ENCODE assay signal across 1 cellular context in the genomic region with DNA sequence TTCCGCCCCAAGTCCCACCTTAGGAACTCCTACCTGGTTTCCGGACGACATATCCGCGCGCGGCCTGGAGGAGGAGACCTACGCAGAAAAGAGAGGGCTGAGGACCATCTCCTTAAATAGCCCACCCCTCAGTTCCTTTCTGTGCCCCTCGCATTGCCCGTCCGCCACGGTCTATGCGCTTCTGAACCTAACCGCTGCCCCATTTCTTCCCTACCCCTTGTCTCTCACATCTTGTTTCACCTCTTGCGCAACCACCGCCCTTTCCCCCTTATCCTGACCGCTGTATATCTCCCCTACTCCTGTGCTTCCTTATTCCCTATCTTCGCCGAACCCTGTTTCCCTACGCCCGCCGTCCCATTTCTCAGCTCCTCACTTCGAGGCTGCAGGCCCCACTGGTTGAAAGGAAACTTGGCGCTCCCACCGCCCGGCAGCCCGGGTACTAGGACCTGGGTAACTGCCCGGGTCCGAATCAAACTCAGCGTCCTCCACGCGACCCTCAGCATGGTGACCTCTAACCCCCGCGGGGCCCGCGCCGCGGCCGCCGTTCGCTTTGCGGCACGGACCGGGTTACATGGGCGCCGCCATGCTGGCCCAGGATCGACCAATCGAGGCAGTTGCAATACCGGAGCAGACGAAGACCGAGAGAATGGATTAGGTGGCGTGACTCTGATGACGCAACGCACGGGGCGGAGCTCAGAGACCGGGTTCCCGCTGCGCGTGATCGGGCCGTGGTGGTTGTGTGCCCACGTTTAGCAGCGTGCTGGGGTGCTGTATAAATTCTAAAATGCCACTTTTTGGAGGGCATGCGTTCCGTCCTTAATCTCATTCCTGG.
TF ChIP-seq lines count a peak whose summit lies in the region.

A gene (minus strand): TSS at position 612 of the 832 bp plus-strand sequence. CDS start 109 bp downstream, at position 503.

TF ChIP-seq in K562, 482 proteins besides CTCF, POLR2A, EP300 and RAD21 (continued from another document and continues in another):
- TF ChIP-seq, protein P1, sequence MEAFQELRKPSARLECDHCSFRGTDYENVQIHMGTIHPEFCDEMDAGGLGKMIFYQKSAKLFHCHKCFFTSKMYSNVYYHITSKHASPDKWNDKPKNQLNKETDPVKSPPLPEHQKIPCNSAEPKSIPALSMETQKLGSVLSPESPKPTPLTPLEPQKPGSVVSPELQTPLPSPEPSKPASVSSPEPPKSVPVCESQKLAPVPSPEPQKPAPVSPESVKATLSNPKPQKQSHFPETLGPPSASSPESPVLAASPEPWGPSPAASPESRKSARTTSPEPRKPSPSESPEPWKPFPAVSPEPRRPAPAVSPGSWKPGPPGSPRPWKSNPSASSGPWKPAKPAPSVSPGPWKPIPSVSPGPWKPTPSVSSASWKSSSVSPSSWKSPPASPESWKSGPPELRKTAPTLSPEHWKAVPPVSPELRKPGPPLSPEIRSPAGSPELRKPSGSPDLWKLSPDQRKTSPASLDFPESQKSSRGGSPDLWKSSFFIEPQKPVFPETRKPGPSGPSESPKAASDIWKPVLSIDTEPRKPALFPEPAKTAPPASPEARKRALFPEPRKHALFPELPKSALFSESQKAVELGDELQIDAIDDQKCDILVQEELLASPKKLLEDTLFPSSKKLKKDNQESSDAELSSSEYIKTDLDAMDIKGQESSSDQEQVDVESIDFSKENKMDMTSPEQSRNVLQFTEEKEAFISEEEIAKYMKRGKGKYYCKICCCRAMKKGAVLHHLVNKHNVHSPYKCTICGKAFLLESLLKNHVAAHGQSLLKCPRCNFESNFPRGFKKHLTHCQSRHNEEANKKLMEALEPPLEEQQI (IDR thresholded peaks at IDR 0.05), result no peak; the same call in 1 of the 2 replicates
- TF ChIP-seq, protein P2, sequence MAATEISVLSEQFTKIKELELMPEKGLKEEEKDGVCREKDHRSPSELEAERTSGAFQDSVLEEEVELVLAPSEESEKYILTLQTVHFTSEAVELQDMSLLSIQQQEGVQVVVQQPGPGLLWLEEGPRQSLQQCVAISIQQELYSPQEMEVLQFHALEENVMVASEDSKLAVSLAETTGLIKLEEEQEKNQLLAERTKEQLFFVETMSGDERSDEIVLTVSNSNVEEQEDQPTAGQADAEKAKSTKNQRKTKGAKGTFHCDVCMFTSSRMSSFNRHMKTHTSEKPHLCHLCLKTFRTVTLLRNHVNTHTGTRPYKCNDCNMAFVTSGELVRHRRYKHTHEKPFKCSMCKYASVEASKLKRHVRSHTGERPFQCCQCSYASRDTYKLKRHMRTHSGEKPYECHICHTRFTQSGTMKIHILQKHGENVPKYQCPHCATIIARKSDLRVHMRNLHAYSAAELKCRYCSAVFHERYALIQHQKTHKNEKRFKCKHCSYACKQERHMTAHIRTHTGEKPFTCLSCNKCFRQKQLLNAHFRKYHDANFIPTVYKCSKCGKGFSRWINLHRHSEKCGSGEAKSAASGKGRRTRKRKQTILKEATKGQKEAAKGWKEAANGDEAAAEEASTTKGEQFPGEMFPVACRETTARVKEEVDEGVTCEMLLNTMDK (IDR thresholded peaks at IDR 0.05; ENCODE audit: borderline replicate concordance, insufficient read depth, low read depth, low read length, poor library complexity, severe bottlenecking), result no peak
- TF ChIP-seq CHD2 (IDR thresholded peaks at IDR 0.05; ENCODE audit: low read depth, low read length), result peak; percentile 44; the same call in 1 of the 2 replicates
- TF ChIP-seq, protein P3, sequence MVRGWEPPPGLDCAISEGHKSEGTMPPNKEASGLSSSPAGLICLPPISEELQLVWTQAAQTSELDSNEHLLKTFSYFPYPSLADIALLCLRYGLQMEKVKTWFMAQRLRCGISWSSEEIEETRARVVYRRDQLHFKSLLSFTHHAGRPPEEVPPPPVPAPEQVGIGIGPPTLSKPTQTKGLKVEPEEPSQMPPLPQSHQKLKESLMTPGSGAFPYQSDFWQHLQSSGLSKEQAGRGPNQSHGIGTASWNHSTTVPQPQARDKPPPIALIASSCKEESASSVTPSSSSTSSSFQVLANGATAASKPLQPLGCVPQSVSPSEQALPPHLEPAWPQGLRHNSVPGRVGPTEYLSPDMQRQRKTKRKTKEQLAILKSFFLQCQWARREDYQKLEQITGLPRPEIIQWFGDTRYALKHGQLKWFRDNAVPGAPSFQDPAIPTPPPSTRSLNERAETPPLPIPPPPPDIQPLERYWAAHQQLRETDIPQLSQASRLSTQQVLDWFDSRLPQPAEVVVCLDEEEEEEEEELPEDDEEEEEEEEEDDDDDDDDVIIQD (CRISPR knock-in tag; IDR thresholded peaks at IDR 0.05), result no peak
- no peak for TF ChIP-seq SRSF1 (IDR thresholded peaks at IDR 0.05; ENCODE audit: low read depth, low read length)
- TF ChIP-seq, protein P4, sequence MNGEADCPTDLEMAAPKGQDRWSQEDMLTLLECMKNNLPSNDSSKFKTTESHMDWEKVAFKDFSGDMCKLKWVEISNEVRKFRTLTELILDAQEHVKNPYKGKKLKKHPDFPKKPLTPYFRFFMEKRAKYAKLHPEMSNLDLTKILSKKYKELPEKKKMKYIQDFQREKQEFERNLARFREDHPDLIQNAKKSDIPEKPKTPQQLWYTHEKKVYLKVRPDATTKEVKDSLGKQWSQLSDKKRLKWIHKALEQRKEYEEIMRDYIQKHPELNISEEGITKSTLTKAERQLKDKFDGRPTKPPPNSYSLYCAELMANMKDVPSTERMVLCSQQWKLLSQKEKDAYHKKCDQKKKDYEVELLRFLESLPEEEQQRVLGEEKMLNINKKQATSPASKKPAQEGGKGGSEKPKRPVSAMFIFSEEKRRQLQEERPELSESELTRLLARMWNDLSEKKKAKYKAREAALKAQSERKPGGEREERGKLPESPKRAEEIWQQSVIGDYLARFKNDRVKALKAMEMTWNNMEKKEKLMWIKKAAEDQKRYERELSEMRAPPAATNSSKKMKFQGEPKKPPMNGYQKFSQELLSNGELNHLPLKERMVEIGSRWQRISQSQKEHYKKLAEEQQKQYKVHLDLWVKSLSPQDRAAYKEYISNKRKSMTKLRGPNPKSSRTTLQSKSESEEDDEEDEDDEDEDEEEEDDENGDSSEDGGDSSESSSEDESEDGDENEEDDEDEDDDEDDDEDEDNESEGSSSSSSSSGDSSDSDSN (IDR thresholded peaks at IDR 0.05; ENCODE audit: borderline replicate concordance in 1 of 2, low read depth in 2 of 2, low read length in 2 of 2), result 0 out of 4 replicates have a peak, but pooled peaks of 1 of the 2 experiments have one; percentile 61
- peak; percentile 97; the same call in 1 of the 2 replicates for TF ChIP-seq DNMT1 (IDR thresholded peaks at IDR 0.05)
- no peak for TF ChIP-seq RBM17 (IDR thresholded peaks at IDR 0.05; ENCODE audit: borderline replicate concordance, low read depth, low read length)
- 0 out of 2 replicates have a peak, but pooled peaks have one; percentile 27 for TF ChIP-seq CBX1 (IDR thresholded peaks at IDR 0.05; ENCODE audit: low read depth)
- peak; percentile 45; the same call in 1 of the 2 replicates for TF ChIP-seq ZNF316 (IDR thresholded peaks at IDR 0.05)
- TF ChIP-seq ZNF766 (CRISPR knock-in tag; conservative IDR thresholded peaks at IDR 0.05), result peak; percentile 89
- peak; percentile 62 for TF ChIP-seq NFE2 (IDR thresholded peaks at IDR 0.05; ENCODE audit: low read depth)
- no peak for TF ChIP-seq ZNF165 (CRISPR knock-in tag; IDR thresholded peaks at IDR 0.05; ENCODE audit: borderline replicate concordance)
- no peak; the same call in 1 of the 2 replicates for TF ChIP-seq GTF2E2 (tag; IDR thresholded peaks at IDR 0.05)
- peak; percentile 96 for TF ChIP-seq MXI1 (IDR thresholded peaks at IDR 0.05; ENCODE audit: low read depth, low read length)
- no peak for TF ChIP-seq RFX5 (IDR thresholded peaks at IDR 0.05; ENCODE audit: low read depth, low read length)
- no peak for TF ChIP-seq ASH1L (IDR thresholded peaks at IDR 0.05; ENCODE audit: borderline replicate concordance, low read depth, partially characterized antibody)
- TF ChIP-seq, protein P5, sequence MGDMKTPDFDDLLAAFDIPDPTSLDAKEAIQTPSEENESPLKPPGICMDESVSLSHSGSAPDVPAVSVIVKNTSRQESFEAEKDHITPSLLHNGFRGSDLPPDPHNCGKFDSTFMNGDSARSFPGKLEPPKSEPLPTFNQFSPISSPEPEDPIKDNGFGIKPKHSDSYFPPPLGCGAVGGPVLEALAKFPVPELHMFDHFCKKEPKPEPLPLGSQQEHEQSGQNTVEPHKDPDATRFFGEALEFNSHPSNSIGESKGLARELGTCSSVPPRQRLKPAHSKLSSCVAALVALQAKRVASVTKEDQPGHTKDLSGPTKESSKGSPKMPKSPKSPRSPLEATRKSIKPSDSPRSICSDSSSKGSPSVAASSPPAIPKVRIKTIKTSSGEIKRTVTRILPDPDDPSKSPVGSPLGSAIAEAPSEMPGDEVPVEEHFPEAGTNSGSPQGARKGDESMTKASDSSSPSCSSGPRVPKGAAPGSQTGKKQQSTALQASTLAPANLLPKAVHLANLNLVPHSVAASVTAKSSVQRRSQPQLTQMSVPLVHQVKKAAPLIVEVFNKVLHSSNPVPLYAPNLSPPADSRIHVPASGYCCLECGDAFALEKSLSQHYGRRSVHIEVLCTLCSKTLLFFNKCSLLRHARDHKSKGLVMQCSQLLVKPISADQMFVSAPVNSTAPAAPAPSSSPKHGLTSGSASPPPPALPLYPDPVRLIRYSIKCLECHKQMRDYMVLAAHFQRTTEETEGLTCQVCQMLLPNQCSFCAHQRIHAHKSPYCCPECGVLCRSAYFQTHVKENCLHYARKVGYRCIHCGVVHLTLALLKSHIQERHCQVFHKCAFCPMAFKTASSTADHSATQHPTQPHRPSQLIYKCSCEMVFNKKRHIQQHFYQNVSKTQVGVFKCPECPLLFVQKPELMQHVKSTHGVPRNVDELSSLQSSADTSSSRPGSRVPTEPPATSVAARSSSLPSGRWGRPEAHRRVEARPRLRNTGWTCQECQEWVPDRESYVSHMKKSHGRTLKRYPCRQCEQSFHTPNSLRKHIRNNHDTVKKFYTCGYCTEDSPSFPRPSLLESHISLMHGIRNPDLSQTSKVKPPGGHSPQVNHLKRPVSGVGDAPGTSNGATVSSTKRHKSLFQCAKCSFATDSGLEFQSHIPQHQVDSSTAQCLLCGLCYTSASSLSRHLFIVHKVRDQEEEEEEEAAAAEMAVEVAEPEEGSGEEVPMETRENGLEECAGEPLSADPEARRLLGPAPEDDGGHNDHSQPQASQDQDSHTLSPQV (IDR thresholded peaks at IDR 0.05), result 0 out of 2 replicates have a peak, but pooled peaks have one; percentile 96
- TF ChIP-seq, protein P6, sequence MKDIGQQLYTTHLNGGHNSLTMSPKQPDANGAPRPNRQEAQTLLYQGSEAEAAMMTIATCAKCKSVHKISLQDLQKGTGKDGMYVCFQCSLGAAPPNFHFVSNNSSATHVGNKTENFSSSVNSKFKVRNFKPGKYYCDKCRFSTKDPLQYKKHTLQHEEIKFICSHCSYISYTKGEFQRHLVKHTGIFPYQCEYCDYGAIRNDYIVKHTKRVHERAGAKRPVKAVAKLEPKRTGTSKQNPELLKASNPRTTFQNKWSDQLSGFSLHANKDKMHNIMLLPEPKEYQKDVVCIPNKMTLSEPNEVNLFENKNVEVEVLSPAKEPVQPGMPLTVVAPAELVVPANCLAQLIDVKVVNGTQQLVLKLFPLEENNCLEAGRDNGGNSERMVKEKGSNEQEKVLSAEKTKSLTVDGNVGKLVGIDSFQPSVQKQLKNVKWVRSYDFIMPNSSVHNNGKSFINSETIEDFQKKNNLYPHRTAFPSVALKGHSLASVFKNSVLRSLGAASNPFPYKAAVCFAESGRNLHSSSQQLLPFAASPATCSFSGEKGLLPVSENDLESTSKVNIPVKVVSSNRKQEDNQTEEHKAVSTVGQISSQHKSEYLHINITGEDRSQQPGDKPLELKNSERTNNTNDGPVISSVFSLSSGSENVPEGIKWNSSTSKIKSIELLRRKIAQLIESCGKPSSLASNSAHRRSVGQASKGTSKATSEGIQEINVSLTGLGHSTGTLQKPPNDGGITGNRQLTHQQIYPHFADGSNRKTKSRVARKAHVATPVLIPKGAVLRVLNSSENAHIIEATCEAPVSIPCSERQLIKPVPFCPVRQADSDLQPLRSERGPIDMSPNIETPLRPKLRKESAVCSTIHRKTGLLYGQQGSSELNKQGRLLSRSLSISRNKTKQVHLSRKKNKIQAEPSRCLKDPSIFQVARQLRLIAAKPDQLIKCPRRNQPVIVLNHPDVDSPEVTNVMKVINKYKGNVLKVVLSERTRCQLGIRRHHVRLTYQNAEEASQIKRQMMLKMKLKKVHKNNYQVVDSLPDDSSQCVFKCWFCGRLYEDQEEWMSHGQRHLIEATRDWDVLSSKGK (CRISPR knock-in tag; IDR thresholded peaks at IDR 0.05), result no peak; the same call in 1 of the 2 replicates
- TF ChIP-seq, protein P7, sequence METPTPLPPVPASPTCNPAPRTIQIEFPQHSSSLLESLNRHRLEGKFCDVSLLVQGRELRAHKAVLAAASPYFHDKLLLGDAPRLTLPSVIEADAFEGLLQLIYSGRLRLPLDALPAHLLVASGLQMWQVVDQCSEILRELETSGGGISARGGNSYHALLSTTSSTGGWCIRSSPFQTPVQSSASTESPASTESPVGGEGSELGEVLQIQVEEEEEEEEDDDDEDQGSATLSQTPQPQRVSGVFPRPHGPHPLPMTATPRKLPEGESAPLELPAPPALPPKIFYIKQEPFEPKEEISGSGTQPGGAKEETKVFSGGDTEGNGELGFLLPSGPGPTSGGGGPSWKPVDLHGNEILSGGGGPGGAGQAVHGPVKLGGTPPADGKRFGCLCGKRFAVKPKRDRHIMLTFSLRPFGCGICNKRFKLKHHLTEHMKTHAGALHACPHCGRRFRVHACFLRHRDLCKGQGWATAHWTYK (CRISPR knock-in tag; IDR thresholded peaks at IDR 0.05), result peak; percentile 97
- TF ChIP-seq, protein P8, sequence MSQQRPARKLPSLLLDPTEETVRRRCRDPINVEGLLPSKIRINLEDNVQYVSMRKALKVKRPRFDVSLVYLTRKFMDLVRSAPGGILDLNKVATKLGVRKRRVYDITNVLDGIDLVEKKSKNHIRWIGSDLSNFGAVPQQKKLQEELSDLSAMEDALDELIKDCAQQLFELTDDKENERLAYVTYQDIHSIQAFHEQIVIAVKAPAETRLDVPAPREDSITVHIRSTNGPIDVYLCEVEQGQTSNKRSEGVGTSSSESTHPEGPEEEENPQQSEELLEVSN (IDR thresholded peaks at IDR 0.05; ENCODE audit: borderline replicate concordance in 1 of 2, extremely low read depth in 1 of 2, insufficient read depth in 1 of 2, insufficient read length in 1 of 2, low read depth in 1 of 2, low read length in 1 of 2, poor library complexity in 1 of 2, severe bottlenecking in 1 of 2), result peak; percentile 91 to 93
- TF ChIP-seq, protein P9, sequence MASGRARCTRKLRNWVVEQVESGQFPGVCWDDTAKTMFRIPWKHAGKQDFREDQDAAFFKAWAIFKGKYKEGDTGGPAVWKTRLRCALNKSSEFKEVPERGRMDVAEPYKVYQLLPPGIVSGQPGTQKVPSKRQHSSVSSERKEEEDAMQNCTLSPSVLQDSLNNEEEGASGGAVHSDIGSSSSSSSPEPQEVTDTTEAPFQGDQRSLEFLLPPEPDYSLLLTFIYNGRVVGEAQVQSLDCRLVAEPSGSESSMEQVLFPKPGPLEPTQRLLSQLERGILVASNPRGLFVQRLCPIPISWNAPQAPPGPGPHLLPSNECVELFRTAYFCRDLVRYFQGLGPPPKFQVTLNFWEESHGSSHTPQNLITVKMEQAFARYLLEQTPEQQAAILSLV (tag; IDR thresholded peaks at IDR 0.05), result peak; percentile 90
- TF ChIP-seq ZNF695 (CRISPR knock-in tag; IDR thresholded peaks at IDR 0.05), result no peak
- TF ChIP-seq CHD1 (IDR thresholded peaks at IDR 0.05; ENCODE audit: low read length), result no peak
- TF ChIP-seq NONO (IDR thresholded peaks at IDR 0.05; ENCODE audit: low read depth in 2 of 2, low read length in 1 of 2), result peak; percentile 32 to 85; a peak in 2 of 4 replicates
- peak; percentile 48 for TF ChIP-seq PCBP1 (IDR thresholded peaks at IDR 0.05; ENCODE audit: low read depth, low read length, poor library complexity, severe bottlenecking)
- no peak; a peak in 1 of 4 replicates for TF ChIP-seq MCM7 (IDR thresholded peaks at IDR 0.05)
- peak; percentile 74 for TF ChIP-seq KDM2B (CRISPR knock-in tag; IDR thresholded peaks at IDR 0.05)
- TF ChIP-seq RFX7 (CRISPR knock-in tag; IDR thresholded peaks at IDR 0.05), result 0 out of 2 replicates have a peak, but pooled peaks have one; percentile 27
